8 cellular contexts compared by ENCODE assay signal in genomic region chr12:44774815-44775411, GRCh38.
DNase-seq lines count a peak whose midpoint lies in the region; ATAC-seq, FAIRE-seq and TF ChIP-seq lines count a peak whose summit lies in the region.

No MANE protein-coding gene starts in this region.

- DNase-seq in NCI-H748 (lab: John Stamatoyannopoulos, UW; ENCODE audit: unreplicated experiment) (peak; percentile 7), NCI-H748 treated with DMSO at 0.1 percent for 48 hours (lab: John Stamatoyannopoulos, UW) (no peak), HTR-8/SVneo (ENCODE audit: insufficient read length, low spot score) (peak; percentile 0), epithelial cell of esophagus (ENCODE audit: low read depth) (peak; percentile 40), pulmonary artery endothelial cell (ENCODE audit: low read depth, low spot score) (peak; percentile 0), medulla oblongata (ENCODE audit: extremely low spot score) (no peak)
- DNase-seq in activated CD4-positive, alpha-beta T cell treated with anti-CD3 and anti-CD28 coated beads, Interleukin-2, amount 50 U/mL, for 48 hours = peak; percentile 69 to 75

- TF ChIP-seq CTCF in epithelial cell of esophagus (IDR thresholded peaks at IDR 0.05; ENCODE audit: insufficient read depth, low read depth, low read length, missing control alignments) = peak; percentile 70

- ATAC-seq in GM18520 (IDR thresholded peaks at IDR 0.05; ENCODE audit: unreplicated experiment) = no peak

- FAIRE-seq in HTR-8/SVneo (lab: Jason Lieb, UNC) = no peak

- H3K4me3 ChIP-seq in epithelial cell of esophagus (ENCODE audit: low read length) = no peak overlapping the region

Comparison
In these comparisons a context has a peak if more than half of its experiments do, and no peak if none do; other contexts are left out.
1. DNase-seq: peak in NCI-H748 (single experiment), HTR-8/SVneo (single experiment), activated CD4-positive, alpha-beta T cell treated with anti-CD3 and anti-CD28 coated beads, Interleukin-2, amount 50 U/mL, for 48 hours (2 of 2), epithelial cell of esophagus (single experiment) and pulmonary artery endothelial cell (single experiment); none in NCI-H748 treated with DMSO at 0.1 percent for 48 hours (single experiment) and medulla oblongata (single experiment).